Comparison of ENCODE assay signal across 1 cellular context in the genomic region with DNA sequence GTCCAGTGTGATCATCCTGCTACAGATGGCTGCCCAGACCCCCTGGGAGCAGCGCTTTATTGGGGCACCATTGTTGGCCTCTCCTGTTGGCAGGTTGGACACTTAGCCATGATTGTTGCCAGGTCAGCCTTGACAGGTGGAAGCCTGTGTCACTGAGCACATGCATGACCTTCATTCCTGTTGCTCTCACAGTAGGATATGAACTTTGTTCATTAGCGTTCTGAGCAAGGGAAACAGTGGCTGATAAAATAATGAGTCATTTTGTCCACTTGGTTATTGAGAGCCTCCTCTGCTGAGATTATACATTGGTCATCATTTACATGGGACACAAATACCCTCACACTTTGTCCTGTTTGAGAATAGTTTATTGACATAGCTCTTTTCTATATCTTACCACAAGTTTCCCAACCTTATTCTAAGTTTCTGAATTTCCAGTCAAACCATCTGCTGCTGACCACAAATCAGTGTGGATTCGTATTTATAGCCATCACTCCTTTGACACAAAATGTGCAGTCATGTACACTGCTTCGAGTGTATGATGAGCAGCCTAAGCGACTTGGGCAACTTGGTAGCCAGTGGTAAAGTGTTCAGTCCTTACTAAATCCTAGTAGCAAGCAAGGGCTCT.
TF ChIP-seq lines count a peak whose summit lies in the region.

No MANE protein-coding gene starts in this region.

TF ChIP-seq in liver, 16 proteins besides CTCF, POLR2A, EP300 and RAD21 (continued from another document):
- TF ChIP-seq, protein P1, sequence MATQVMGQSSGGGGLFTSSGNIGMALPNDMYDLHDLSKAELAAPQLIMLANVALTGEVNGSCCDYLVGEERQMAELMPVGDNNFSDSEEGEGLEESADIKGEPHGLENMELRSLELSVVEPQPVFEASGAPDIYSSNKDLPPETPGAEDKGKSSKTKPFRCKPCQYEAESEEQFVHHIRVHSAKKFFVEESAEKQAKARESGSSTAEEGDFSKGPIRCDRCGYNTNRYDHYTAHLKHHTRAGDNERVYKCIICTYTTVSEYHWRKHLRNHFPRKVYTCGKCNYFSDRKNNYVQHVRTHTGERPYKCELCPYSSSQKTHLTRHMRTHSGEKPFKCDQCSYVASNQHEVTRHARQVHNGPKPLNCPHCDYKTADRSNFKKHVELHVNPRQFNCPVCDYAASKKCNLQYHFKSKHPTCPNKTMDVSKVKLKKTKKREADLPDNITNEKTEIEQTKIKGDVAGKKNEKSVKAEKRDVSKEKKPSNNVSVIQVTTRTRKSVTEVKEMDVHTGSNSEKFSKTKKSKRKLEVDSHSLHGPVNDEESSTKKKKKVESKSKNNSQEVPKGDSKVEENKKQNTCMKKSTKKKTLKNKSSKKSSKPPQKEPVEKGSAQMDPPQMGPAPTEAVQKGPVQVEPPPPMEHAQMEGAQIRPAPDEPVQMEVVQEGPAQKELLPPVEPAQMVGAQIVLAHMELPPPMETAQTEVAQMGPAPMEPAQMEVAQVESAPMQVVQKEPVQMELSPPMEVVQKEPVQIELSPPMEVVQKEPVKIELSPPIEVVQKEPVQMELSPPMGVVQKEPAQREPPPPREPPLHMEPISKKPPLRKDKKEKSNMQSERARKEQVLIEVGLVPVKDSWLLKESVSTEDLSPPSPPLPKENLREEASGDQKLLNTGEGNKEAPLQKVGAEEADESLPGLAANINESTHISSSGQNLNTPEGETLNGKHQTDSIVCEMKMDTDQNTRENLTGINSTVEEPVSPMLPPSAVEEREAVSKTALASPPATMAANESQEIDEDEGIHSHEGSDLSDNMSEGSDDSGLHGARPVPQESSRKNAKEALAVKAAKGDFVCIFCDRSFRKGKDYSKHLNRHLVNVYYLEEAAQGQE (IDR thresholded peaks at IDR 0.05), result peak; percentile 77
- peak; percentile 78 for TF ChIP-seq NR2F2 (IDR thresholded peaks at IDR 0.05)
- no peak for TF ChIP-seq TAF1 (conservative IDR thresholded peaks at IDR 0.05)
- TF ChIP-seq RXRA (IDR thresholded peaks at IDR 0.05), result peak; percentile 74 to 96
- TF ChIP-seq, protein P2, sequence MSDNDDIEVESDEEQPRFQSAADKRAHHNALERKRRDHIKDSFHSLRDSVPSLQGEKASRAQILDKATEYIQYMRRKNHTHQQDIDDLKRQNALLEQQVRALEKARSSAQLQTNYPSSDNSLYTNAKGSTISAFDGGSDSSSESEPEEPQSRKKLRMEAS (IDR thresholded peaks at IDR 0.05), result peak; percentile 98
- TF ChIP-seq HNF4G (IDR thresholded peaks at IDR 0.05), result no peak
- TF ChIP-seq JUND (IDR thresholded peaks at IDR 0.05), result peak; percentile 99 to 100
- peak; percentile 86 to 97 for TF ChIP-seq HNF4A (conservative IDR thresholded peaks at IDR 0.05)
